ENCODE assay signal across 2 cellular contexts in genomic region chr10:132408823-132409666, GRCh38.
TF ChIP-seq lines count a peak whose summit lies in the region.

No MANE protein-coding gene starts in this region.

TF ChIP-seq in Ishikawa, 13 proteins besides CTCF, POLR2A, EP300 and RAD21:
- peak; percentile 61 for TF ChIP-seq NFIC (IDR thresholded peaks at IDR 0.05)
- TF ChIP-seq YY1 (IDR thresholded peaks at IDR 0.05; ENCODE audit: low read depth) = peak; percentile 51; the same call in 1 of the 2 replicates
- no peak for TF ChIP-seq TAF1 (IDR thresholded peaks at IDR 0.05; ENCODE audit: low read depth)
- TF ChIP-seq FOXM1 (IDR thresholded peaks at IDR 0.05; ENCODE audit: borderline replicate concordance, low read depth) = no peak
- no peak; the same call in 1 of the 2 replicates for TF ChIP-seq TEAD4 (IDR thresholded peaks at IDR 0.05)
- TF ChIP-seq CREB1 (IDR thresholded peaks at IDR 0.05; ENCODE audit: low read depth) = no peak
- no peak for TF ChIP-seq ZBTB7A (IDR thresholded peaks at IDR 0.05; ENCODE audit: low read depth)
- TF ChIP-seq USF1 (IDR thresholded peaks at IDR 0.05) = peak; percentile 49; the same call in 1 of the 2 replicates
- no peak for TF ChIP-seq CEBPB (IDR thresholded peaks at IDR 0.05)
- TF ChIP-seq TCF12 (IDR thresholded peaks at IDR 0.05; ENCODE audit: low read depth) = no peak
- no peak for TF ChIP-seq REST (IDR thresholded peaks at IDR 0.05; ENCODE audit: low read depth)
- peak; percentile 73 for TF ChIP-seq MAX (IDR thresholded peaks at IDR 0.05)
- no peak for TF ChIP-seq EGR1 (IDR thresholded peaks at IDR 0.05)

TF ChIP-seq in H1, 55 proteins besides CTCF, POLR2A, EP300 and RAD21 (continued from another document):
- TF ChIP-seq KDM1A (IDR thresholded peaks at IDR 0.05; ENCODE audit: borderline replicate concordance, low read length) (no peak), SRF (IDR thresholded peaks at IDR 0.05; ENCODE audit: low read depth, low read length) (no peak), JUN (IDR thresholded peaks at IDR 0.05; ENCODE audit: low read depth, low read length) (no peak), TCF12 (IDR thresholded peaks at IDR 0.05; ENCODE audit: low read depth, low read length) (no peak), TEAD4 (IDR thresholded peaks at IDR 0.05; ENCODE audit: low read depth, low read length) (no peak), TBP (IDR thresholded peaks at IDR 0.05; ENCODE audit: low read depth, low read length) (no peak), HDAC2 (IDR thresholded peaks at IDR 0.05; ENCODE audit: borderline replicate concordance in 1 of 2, low read depth in 2 of 2, low read length in 2 of 2) (no peak)
